In the genomic region with DNA sequence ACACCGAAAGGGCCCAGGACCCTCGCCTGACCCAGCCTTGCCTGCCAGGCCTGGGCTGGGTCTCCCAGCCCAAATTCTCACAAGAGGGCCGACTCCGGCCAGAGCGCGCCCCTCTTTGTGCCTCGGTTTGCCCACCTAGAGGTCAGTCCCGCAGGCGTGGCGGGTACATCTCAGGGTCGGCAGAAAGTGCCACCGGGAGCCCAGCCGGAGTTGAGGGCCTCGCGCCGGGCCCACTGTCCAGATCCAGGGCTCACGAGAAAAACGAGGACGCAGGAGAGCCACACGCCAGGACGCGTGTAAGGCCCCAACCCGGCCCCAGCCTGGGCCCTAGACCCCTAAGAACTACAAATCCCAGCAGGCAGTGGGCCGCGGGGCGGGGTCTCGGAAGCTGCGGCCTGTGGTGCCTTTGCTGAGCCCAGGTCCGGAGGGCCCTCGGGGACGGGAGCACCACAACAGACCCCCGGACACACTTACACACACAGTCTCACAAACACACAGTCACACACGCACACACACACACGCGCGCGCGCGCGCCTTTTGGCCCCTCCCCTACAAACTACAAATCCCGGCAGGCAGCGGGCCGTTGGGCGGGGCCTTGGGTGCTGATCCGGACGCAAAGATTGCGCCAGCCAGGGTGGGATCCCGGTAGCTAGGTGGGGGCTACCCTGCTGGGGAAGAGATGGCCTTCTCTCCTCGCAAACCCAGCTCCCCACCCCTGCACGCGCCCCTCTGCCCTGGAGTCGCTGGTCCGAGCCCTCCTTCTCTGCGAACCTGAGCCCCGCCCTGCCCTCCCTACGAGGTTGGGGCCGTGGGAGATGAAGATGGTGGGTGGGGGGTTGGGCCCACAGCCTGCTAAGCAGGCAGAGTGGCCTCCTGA, we compare ENCODE assay signal across 8 cellular contexts. TPM values are rescaled to one million over a fixed set of nuclear protein-coding genes. Genes with fewer than 3 reads are reported as not detected.
DNase-seq lines count a peak whose midpoint lies in the region; ATAC-seq and TF ChIP-seq lines count a peak whose summit lies in the region.

Gene SH2D6, plus strand, starts transcription at position 583 of the 877 bp plus-strand sequence. CDS start 10,752 bp downstream, outside the sequence.

- no peaks in the 10 kb centered on the region for H3K9me3 Mint-ChIP-seq in CD4-positive, alpha-beta T cell

- H3K27me3 Mint-ChIP-seq in CD4-positive, alpha-beta T cell, result peaks cover 4% of the 10 kb centered on the region

- peak within 1 kb of the TSS; percentile 12 to 95 for H2BK12ac ChIP-seq in mesenchymal stem cell (ENCODE audit: low read length in 2 of 2)

- H3K27me3 ChIP-seq in CD4-positive, alpha-beta T cell (ENCODE audit: control insufficient read depth, insufficient read depth, low read length), result no peaks in the 10 kb centered on the region
- H3K27me3 ChIP-seq in effector memory CD4-positive, alpha-beta T cell (replicated peaks; ENCODE audit: control insufficient read depth, insufficient read depth, low read length, poor library complexity, severe bottlenecking), result no peaks in the 10 kb centered on the region
- H3K27me3 ChIP-seq in mesenchymal stem cell (ENCODE audit: control insufficient read depth in 1 of 2, insufficient read depth in 1 of 2, low read length in 2 of 2), result no peaks in the 10 kb centered on the region

- peak within 1 kb of the TSS in 1 of 2 experiments; percentile 87 for H3K23ac ChIP-seq in mesenchymal stem cell (ENCODE audit: low read length in 2 of 2)

- peak within 1 kb of the TSS; percentile 97 for H2BK120ac ChIP-seq in mesenchymal stem cell (ENCODE audit: low read depth, low read length)

- H3K79me1 ChIP-seq in mesenchymal stem cell (replicated peaks; ENCODE audit: low read length, poor library complexity, severe bottlenecking), result peaks cover 4% of the 10 kb centered on the region

- no peaks in the 10 kb centered on the region for H3K36me3 ChIP-seq in effector memory CD4-positive, alpha-beta T cell (ENCODE audit: control insufficient read depth, insufficient read depth, low read length)
- no peaks in the 10 kb centered on the region for H3K36me3 ChIP-seq in mesenchymal stem cell (ENCODE audit: control insufficient read depth in 1 of 2, insufficient read depth in 2 of 2, low read depth in 1 of 2, low read length in 2 of 2)

- peak within 1 kb of the TSS; percentile 100 for H4K8ac ChIP-seq in mesenchymal stem cell (ENCODE audit: low read length)

- H3K9ac ChIP-seq in mesenchymal stem cell (ENCODE audit: low read length), result peak within 1 kb of the TSS; percentile 94

- peak within 1 kb of the TSS; percentile 100 for H3K4me3 Mint-ChIP-seq in CD4-positive, alpha-beta T cell

- no peak for TF ChIP-seq CTCF in CD4-positive, alpha-beta T cell (IDR thresholded peaks at IDR 0.05)

- peak within 1 kb of the TSS; percentile 92 for H3K27ac Mint-ChIP-seq in CD4-positive, alpha-beta T cell

- peak within 1 kb of the TSS; percentile 78 to 92 for H3K18ac ChIP-seq in mesenchymal stem cell (ENCODE audit: low read depth in 1 of 2, low read length in 2 of 2)

- H3K4me1 ChIP-seq in effector memory CD4-positive, alpha-beta T cell (ENCODE audit: control insufficient read depth, insufficient read depth, low read length, poor library complexity, severe bottlenecking), result peaks cover 20% of the 10 kb centered on the region
- H3K4me1 ChIP-seq in mesenchymal stem cell (ENCODE audit: control insufficient read depth, insufficient read depth, low read depth, low read length), result peaks cover 40% of the 10 kb centered on the region

- peak within 1 kb of the TSS; percentile 83 for H4K91ac ChIP-seq in mesenchymal stem cell (ENCODE audit: low read length)

- peak within 1 kb of the TSS; percentile 72 for H3K27ac ChIP-seq in CD4-positive, alpha-beta T cell (ENCODE audit: low read depth, low read length)
- H3K27ac ChIP-seq in effector memory CD4-positive, alpha-beta T cell (ENCODE audit: insufficient read depth, low read length, poor library complexity, severe bottlenecking), result peak within 1 kb of the TSS; percentile 92
- peak within 1 kb of the TSS; percentile 74 for H3K27ac ChIP-seq in mesenchymal stem cell (ENCODE audit: low read length, poor library complexity, severe bottlenecking)

- H3K4me3 ChIP-seq in effector memory CD4-positive, alpha-beta T cell (ENCODE audit: insufficient read depth, low read depth, low read length, poor library complexity, severe bottlenecking), result peak within 1 kb of the TSS; percentile 97
- H3K4me3 ChIP-seq in mesenchymal stem cell (ENCODE audit: insufficient read depth in 1 of 2, low read depth in 1 of 2, low read length in 2 of 2), result peak within 1 kb of the TSS; percentile 77 to 87

- peak within 1 kb of the TSS; percentile 85 for H3K4me2 ChIP-seq in mesenchymal stem cell (ENCODE audit: low read length, poor library complexity, severe bottlenecking)

- H3K4ac ChIP-seq in mesenchymal stem cell (ENCODE audit: low read depth in 1 of 2, low read length in 2 of 2), result peak within 1 kb of the TSS; percentile 96 to 98

- POLR2A ChIA-PET in CD4-positive, alpha-beta T cell (lab: Charles Lee), result interaction anchor here (0.6 to 4.8 kb wide), 15 partner anchors 10 to 197 kb away, joined by 3 to 47 read pairs (median 7); partner anchors contain the start of genes ELMOD3, GGCX, MAT2A and RETSAT

- H3K9me3 ChIP-seq in CD4-positive, alpha-beta T cell (ENCODE audit: control insufficient read depth, low read length), result no peaks in the 10 kb centered on the region
- no peaks in the 10 kb centered on the region for H3K9me3 ChIP-seq in effector memory CD4-positive, alpha-beta T cell (ENCODE audit: control insufficient read depth, low read length)
- no peaks in the 10 kb centered on the region for H3K9me3 ChIP-seq in mesenchymal stem cell (ENCODE audit: control insufficient read depth, low read length)

- ATAC-seq in CD4-positive, alpha-beta T cell (ENCODE audit: poor library complexity), result peak; percentile 86
- ATAC-seq in GM19351 (IDR thresholded peaks at IDR 0.05; ENCODE audit: unreplicated experiment) (peak; percentile 84), HG03460 (IDR thresholded peaks at IDR 0.05; ENCODE audit: unreplicated experiment) (peak; percentile 83)

- DNase-seq in CD4-positive, alpha-beta T cell, result peak; percentile 69 to 86 (median 80)
- DNase-seq in NCI-H82 treated with DMSO at 0.1 percent for 48 hours (lab: John Stamatoyannopoulos, UW; ENCODE audit: unreplicated experiment) (peak; percentile 85), mesenchymal stem cell (peak; percentile 87)
- peak; percentile 96 for DNase-seq in activated CD8-positive, alpha-beta memory T cell treated with anti-CD3 and anti-CD28 coated beads for 24 hours
- peak; percentile 51 to 72 (median 70) for DNase-seq in effector memory CD4-positive, alpha-beta T cell
- DNase-seq in stimulated activated CD8-positive, alpha-beta memory T cell treated with anti-CD3 and anti-CD28 coated beads, Interleukin-12 subunit alpha, Interleukin-12 subunit beta, amount 100 ng/mL, for 24 hours (ENCODE audit: extremely low read depth), result peak; percentile 73

- CTCF ChIA-PET in CD4-positive, alpha-beta T cell (lab: Charles Lee), result interaction anchor here (2.7 to 4.5 kb wide), 2 partner anchors 19 to 133 kb away, joined by 7 to 44 read pairs; no protein-coding TSS in a partner anchor

- H3K36me3 Mint-ChIP-seq in CD4-positive, alpha-beta T cell (ENCODE audit: low read depth), result peaks cover 4% of the 10 kb centered on the region

- intact Hi-C loops in CD4-positive, alpha-beta T cell (cut with DNase I, micrococcal nuclease), result loop anchor here (2.0 to 10.0 kb wide), 3 partner anchors 14 to 92 kb away; partner anchors contain the start of genes ELMOD3 (in 1 of the 2), RETSAT (in 1 of the 2) and TGOLN2 (in 1 of the 2)

- H3K14ac ChIP-seq in mesenchymal stem cell (ENCODE audit: low read length in 2 of 2), result peak within 1 kb of the TSS in 1 of 2 experiments; percentile 87

- H2BK15ac ChIP-seq in mesenchymal stem cell (ENCODE audit: low read depth, poor library complexity, severe bottlenecking), result peak within 1 kb of the TSS; percentile 89

- peaks cover 28% of the 10 kb centered on the region for H3K4me1 Mint-ChIP-seq in CD4-positive, alpha-beta T cell (ENCODE audit: low read depth)

- 28% methylated on average over 36 of the region's 57 CpGs for WGBS in mesenchymal stem cell

- peak within 1 kb of the TSS; percentile 81 for H2AK5ac ChIP-seq in mesenchymal stem cell (ENCODE audit: low read length, severe bottlenecking)

- peak within 1 kb of the TSS; percentile 94 for H2AFZ ChIP-seq in mesenchymal stem cell (ENCODE audit: low read depth, low read length)

- peak within 1 kb of the TSS; percentile 83 for H2BK5ac ChIP-seq in mesenchymal stem cell (ENCODE audit: low read depth, low read length, poor library complexity, severe bottlenecking)

RNA-seq across cellular contexts. Expression of gene SH2D6, which starts in this region (rescaled TPM):
- under 1 TPM in 1 of 2 experiments, not detected in 1; 0.30 TPM for total RNA-seq in CD4-positive, alpha-beta T cell
- polyA plus RNA-seq in mesenchymal stem cell (2013, experiment 1 of 2), result not detected
- polyA plus RNA-seq in mesenchymal stem cell (2013, experiment 2 of 2), result 0.14 TPM

Comparison
In these comparisons a context has a peak if more than half of its experiments do, and no peak if none do; other contexts are left out.
1. Peak in every context shown above with its lines: DNase-seq, ATAC-seq, H3K4me3 ChIP-seq and H3K27ac ChIP-seq.
2. Peak in DNase-seq, ATAC-seq and H3K27ac ChIP-seq in CD4-positive, alpha-beta T cell; RNA of the gene not detected or under 1 TPM.